ENCODE assay signal across 1 cellular context in the genomic region with DNA sequence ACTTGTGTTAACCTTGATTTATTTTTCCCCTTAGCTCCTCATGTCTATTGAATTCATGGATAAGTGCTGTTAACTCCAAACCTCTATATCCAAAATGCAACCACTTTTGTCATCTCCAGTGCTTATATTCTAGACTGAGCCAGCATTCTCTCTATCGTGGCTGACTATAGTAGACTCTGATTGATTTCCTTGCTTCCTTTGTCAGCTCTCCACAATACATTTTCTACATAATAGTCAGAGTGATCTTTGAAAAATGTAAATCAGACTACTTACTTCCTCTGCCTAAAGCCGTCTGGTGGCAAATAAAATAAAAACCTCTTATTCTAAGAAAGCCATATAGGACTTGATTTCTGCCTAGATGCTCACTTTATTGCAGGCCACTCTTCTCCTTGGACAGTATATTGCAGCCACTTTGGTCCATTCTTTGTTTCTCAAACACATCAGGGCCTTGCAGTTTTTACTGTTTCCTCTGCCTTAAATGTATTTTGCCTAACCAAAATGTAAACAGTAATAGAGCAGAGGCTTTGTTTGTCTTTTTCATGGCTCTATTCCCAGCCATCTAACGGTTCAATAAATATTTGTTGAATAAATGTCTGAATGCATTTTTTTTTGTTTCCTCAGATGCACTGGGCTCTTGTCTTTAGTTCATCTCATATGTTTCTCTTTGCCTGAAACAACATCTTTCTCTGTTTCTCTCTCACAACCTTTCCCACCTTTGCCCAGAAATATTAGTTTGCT.
TF ChIP-seq lines count a peak whose summit lies in the region.

No MANE protein-coding gene starts in this region.

TF ChIP-seq in H1, 55 proteins besides CTCF, POLR2A, EP300 and RAD21:
- TF ChIP-seq GTF2F1 (IDR thresholded peaks at IDR 0.05; ENCODE audit: borderline replicate concordance, low read depth, low read length) (no peak), NRF1 (IDR thresholded peaks at IDR 0.05; ENCODE audit: low read depth, low read length) (no peak), KDM4A (IDR thresholded peaks at IDR 0.05; ENCODE audit: low read depth, low read length, severe bottlenecking) (no peak), RFX5 (IDR thresholded peaks at IDR 0.05; ENCODE audit: borderline replicate concordance, low read depth, low read length) (no peak), JUN (IDR thresholded peaks at IDR 0.05; ENCODE audit: low read depth, low read length) (no peak), CHD1 (IDR thresholded peaks at IDR 0.05; ENCODE audit: low read depth, low read length) (no peak), PHF8 (conservative IDR thresholded peaks at IDR 0.05; ENCODE audit: low read depth, low read length) (no peak), TAF1 (IDR thresholded peaks at IDR 0.05; ENCODE audit: low read depth, low read length) (no peak), SIN3A (conservative IDR thresholded peaks at IDR 0.05 in 1 of 2, IDR thresholded peaks at IDR 0.05 in 1 of 2; ENCODE audit: low read depth in 1 of 2, low read length in 2 of 2) (no peak), SP1 (IDR thresholded peaks at IDR 0.05; ENCODE audit: low read depth, low read length) (no peak), YY1 (IDR thresholded peaks at IDR 0.05; ENCODE audit: low read depth, low read length) (no peak), SAP30 (IDR thresholded peaks at IDR 0.05; ENCODE audit: insufficient read depth, insufficient replicate concordance, low read length) (no peak), CBX5 (IDR thresholded peaks at IDR 0.05; ENCODE audit: low read depth, low read length) (no peak)
- TF ChIP-seq, protein P1, sequence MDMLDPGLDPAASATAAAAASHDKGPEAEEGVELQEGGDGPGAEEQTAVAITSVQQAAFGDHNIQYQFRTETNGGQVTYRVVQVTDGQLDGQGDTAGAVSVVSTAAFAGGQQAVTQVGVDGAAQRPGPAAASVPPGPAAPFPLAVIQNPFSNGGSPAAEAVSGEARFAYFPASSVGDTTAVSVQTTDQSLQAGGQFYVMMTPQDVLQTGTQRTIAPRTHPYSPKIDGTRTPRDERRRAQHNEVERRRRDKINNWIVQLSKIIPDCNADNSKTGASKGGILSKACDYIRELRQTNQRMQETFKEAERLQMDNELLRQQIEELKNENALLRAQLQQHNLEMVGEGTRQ (IDR thresholded peaks at IDR 0.05; ENCODE audit: low read length), result no peak
TF ChIP-seq in H1: peak in this region for 0.
